ENCODE assay signal across 12 cellular contexts in genomic region chr1:198024782-198025181, GRCh38.
A peak's percentile ranks its signal among the peaks of the same experiment; 100 is the strongest.
DNase-seq lines count a peak whose midpoint lies in the region; ATAC-seq and TF ChIP-seq lines count a peak whose summit lies in the region.
"Had no signal": no experiment of that assay in that cellular context is flagged by ENCODE, and none has a peak within 500 bp of the region (broad histone marks: within the 10 kb centered on the region; RNA-seq: fewer than 3 reads in every experiment).

No MANE protein-coding gene starts in this region.

- no peak overlapping the region for H3K18ac ChIP-seq in mesendoderm (ENCODE audit: low read length)

- H3K27ac ChIP-seq in mesendoderm (ENCODE audit: low read depth, low read length) (no peak overlapping the region), osteoblast (ENCODE audit: low read depth, low read length) (no peak overlapping the region)
- H3K27ac ChIP-seq: body of pancreas, left lung, sigmoid colon had no signal

- H2BK15ac ChIP-seq in mesendoderm (replicated peaks; ENCODE audit: low read depth), result no peak overlapping the region

- peak; percentile 21 for DNase-seq in Daoy (ENCODE audit: low read depth)
- DNase-seq in HT1080 (ENCODE audit: low read depth), result peak; percentile 52
- peak; percentile 8 for DNase-seq in activated naive CD8-positive, alpha-beta T cell treated with anti-CD3 and anti-CD28 coated beads for 36 hours
- peak; percentile 86 for DNase-seq in mesendoderm
- no peak for DNase-seq in cerebellum (ENCODE audit: low spot score)
- DNase-seq in osteoblast (ENCODE audit: insufficient read length, low spot score, missing footprints), result no peak
- DNase-seq: left lung, NCI-H524 treated with DMSO at 0.1 percent for 48 hours, sigmoid colon had no signal

- H3K4me3 Mint-ChIP-seq in activated naive CD8-positive, alpha-beta T cell treated with anti-CD3 and anti-CD28 coated beads for 36 hours, result no peak overlapping the region
- H3K4me3 Mint-ChIP-seq: natural killer cell treated with Interleukin-12 subunit alpha and Interleukin-12 subunit beta and Interleukin-15 and Interleukin-18, amount 100 ng/mL, for 72 hours had no signal

- no peaks in the 10 kb centered on the region for H4K20me1 ChIP-seq in osteoblast (ENCODE audit: insufficient read depth, low read length)

- H3K9me3 Mint-ChIP-seq in activated naive CD8-positive, alpha-beta T cell treated with anti-CD3 and anti-CD28 coated beads for 36 hours, result peaks cover 2% of the 10 kb centered on the region
- H3K9me3 Mint-ChIP-seq: natural killer cell treated with Interleukin-12 subunit alpha and Interleukin-12 subunit beta and Interleukin-15 and Interleukin-18, amount 100 ng/mL, for 72 hours had no signal

- H3K4me2 ChIP-seq in mesendoderm (ENCODE audit: low read length) (no peak overlapping the region), osteoblast (ENCODE audit: insufficient read depth, low read length) (no peak overlapping the region)

- H3K27me3 Mint-ChIP-seq in activated naive CD8-positive, alpha-beta T cell treated with anti-CD3 and anti-CD28 coated beads for 36 hours, result no peaks in the 10 kb centered on the region

- H3K23ac ChIP-seq in mesendoderm (ENCODE audit: low read length), result no peak overlapping the region

- H3K27ac Mint-ChIP-seq in activated naive CD8-positive, alpha-beta T cell treated with anti-CD3 and anti-CD28 coated beads for 36 hours, result no peak overlapping the region
- H3K27ac Mint-ChIP-seq: natural killer cell treated with Interleukin-12 subunit alpha and Interleukin-12 subunit beta and Interleukin-15 and Interleukin-18, amount 100 ng/mL, for 72 hours had no signal

- H3K4me1 Mint-ChIP-seq in activated naive CD8-positive, alpha-beta T cell treated with anti-CD3 and anti-CD28 coated beads for 36 hours, result peaks cover 4% of the 10 kb centered on the region

- no peak overlapping the region for H4K5ac ChIP-seq in mesendoderm (ENCODE audit: low read length)

- no peak overlapping the region for H3K4ac ChIP-seq in mesendoderm (ENCODE audit: low read depth, low read length)

- H3K36me3 Mint-ChIP-seq in activated naive CD8-positive, alpha-beta T cell treated with anti-CD3 and anti-CD28 coated beads for 36 hours, result no peaks in the 10 kb centered on the region
- H3K36me3 Mint-ChIP-seq: natural killer cell treated with Interleukin-12 subunit alpha and Interleukin-12 subunit beta and Interleukin-15 and Interleukin-18, amount 100 ng/mL, for 72 hours had no signal

- no peak overlapping the region for H2BK120ac ChIP-seq in mesendoderm (ENCODE audit: low read depth, low read length)

- no peak overlapping the region for H3K9ac ChIP-seq in mesendoderm (ENCODE audit: low read length)

- H3K27me3 ChIP-seq in mesendoderm (ENCODE audit: insufficient read depth, low read length, poor library complexity) (no peaks in the 10 kb centered on the region), osteoblast (ENCODE audit: insufficient read depth, low read length) (no peaks in the 10 kb centered on the region)
- H3K27me3 ChIP-seq: body of pancreas, left lung, sigmoid colon had no signal

- no peak overlapping the region for H3K56ac ChIP-seq in mesendoderm (ENCODE audit: low read length)

- TF ChIP-seq CTCF in osteoblast (IDR thresholded peaks at IDR 0.05; ENCODE audit: extremely low read depth, low read depth, low read length), result no peak

- H2BK5ac ChIP-seq in mesendoderm (ENCODE audit: low read length), result no peak overlapping the region

- no peaks in the 10 kb centered on the region for H3K9me3 ChIP-seq in osteoblast (ENCODE audit: low read depth, low read length)
- H3K9me3 ChIP-seq: body of pancreas, left lung, sigmoid colon had no signal

- H3K36me3 ChIP-seq in mesendoderm (ENCODE audit: control insufficient read depth, insufficient read depth, low read length) (no peaks in the 10 kb centered on the region), osteoblast (ENCODE audit: insufficient read depth, low read length) (no peaks in the 10 kb centered on the region)
- H3K36me3 ChIP-seq: left lung, sigmoid colon had no signal

- H3K4me1 ChIP-seq in mesendoderm (ENCODE audit: control insufficient read depth, low read depth, low read length) (peaks cover 7% of the 10 kb centered on the region), osteoblast (ENCODE audit: insufficient read depth, low read length) (no peaks in the 10 kb centered on the region)
- H3K4me1 ChIP-seq: body of pancreas, left lung, sigmoid colon had no signal

- H3K4me3 ChIP-seq in mesendoderm (ENCODE audit: low read length) (no peak overlapping the region), osteoblast (ENCODE audit: insufficient read depth, low read length) (no peak overlapping the region)
- H3K4me3 ChIP-seq: body of pancreas, left lung, sigmoid colon had no signal

- no peak overlapping the region for H2AK5ac ChIP-seq in mesendoderm (ENCODE audit: low read length)

- H4K8ac ChIP-seq in mesendoderm (ENCODE audit: low read depth, low read length), result no peak overlapping the region

- ATAC-seq in HG02852 (IDR thresholded peaks at IDR 0.05; ENCODE audit: unreplicated experiment), result no peak
- ATAC-seq: body of pancreas; left lung; natural killer cell treated with Interleukin-12 subunit alpha and Interleukin-12 subunit beta and Interleukin-15 and Interleukin-18, amount 100 ng/mL, for 72 hours had no signal

- H2AFZ ChIP-seq in osteoblast (ENCODE audit: low read length), result no peak overlapping the region

- H3K79me2 ChIP-seq in mesendoderm (ENCODE audit: control insufficient read depth, insufficient read depth, low read length), result no peaks in the 10 kb centered on the region
- no peaks in the 10 kb centered on the region for H3K79me2 ChIP-seq in osteoblast (ENCODE audit: insufficient read depth, low read length)

- H3K79me1 ChIP-seq in mesendoderm (ENCODE audit: low read length), result no peaks in the 10 kb centered on the region

Comparison
In these comparisons a context has a peak if more than half of its experiments do, and no peak if none do; other contexts are left out.
1. DNase-seq: peak in Daoy (single experiment), HT1080 (single experiment), activated naive CD8-positive, alpha-beta T cell treated with anti-CD3 and anti-CD28 coated beads for 36 hours (single experiment) and mesendoderm (single experiment); none in cerebellum (single experiment) and osteoblast (single experiment).